ENCODE assay signal across 25 cellular contexts in genomic region chr9:27924502-27924901, GRCh38.
DNase-seq lines count a peak whose midpoint lies in the region; ATAC-seq and TF ChIP-seq lines count a peak whose summit lies in the region.
"Had no signal": no experiment of that assay in that cellular context is flagged by ENCODE, and none has a peak within 500 bp of the region (broad histone marks: within the 10 kb centered on the region; RNA-seq: fewer than 3 reads in every experiment).

No MANE protein-coding gene starts in this region.

- 39% methylated on average over 1 of the region's 1 CpG for WGBS in SK-N-SH (ENCODE audit: low lambda C conversion rate)

- H3K36me3 ChIP-seq in SK-N-SH (replicated peaks in 1 of 2; ENCODE audit: control insufficient read depth in 1 of 2, insufficient read depth in 2 of 2, low read length in 1 of 2): no peaks in the 10 kb centered on the region

- no peaks in the 10 kb centered on the region for H4K20me1 ChIP-seq in SK-N-SH (ENCODE audit: insufficient read depth)

- H3K9me3 ChIP-seq in SK-N-SH: no peaks in the 10 kb centered on the region

- no peak for TF ChIP-seq EP300 in SK-N-SH (IDR thresholded peaks at IDR 0.05; ENCODE audit: borderline replicate concordance in 1 of 2, low read depth in 1 of 2, low read length in 1 of 2)

- H3K9me2 ChIP-seq in SK-N-SH: no peaks in the 10 kb centered on the region

- H3K27me3 ChIP-seq in SK-N-SH (ENCODE audit: insufficient read depth): no peaks in the 10 kb centered on the region

- no peak for TF ChIP-seq CTCF in SK-N-SH (IDR thresholded peaks at IDR 0.05)

- no peak for TF ChIP-seq RAD21 in SK-N-SH (IDR thresholded peaks at IDR 0.05; ENCODE audit: low read length)

- no peaks in the 10 kb centered on the region for H3K79me2 ChIP-seq in SK-N-SH (ENCODE audit: insufficient read depth)

- CTCF ChIA-PET in SK-N-SH (lab: Yijun Ruan, JAX): no interaction called here

- peaks cover 0 to 9% of the 10 kb centered on the region in 2 experiments; a peak in 1 of 4 replicates for H3K4me1 ChIP-seq in SK-N-SH (ENCODE audit: control insufficient read depth in 1 of 2, insufficient read depth in 2 of 2, low read depth in 1 of 2, low read length in 1 of 2)

- no peak overlapping the region for H3K4me3 ChIP-seq in SK-N-SH (ENCODE audit: low read depth in 2 of 2, low read length in 1 of 2)

- no peaks in the 10 kb centered on the region for H3F3A ChIP-seq in SK-N-SH (replicated peaks; ENCODE audit: insufficient read depth)

- DNase-seq in SK-N-SH (no peak), SW 1271 (lab: John Stamatoyannopoulos, UW) (peak; percentile 10 to 13), kidney tubule cell (ENCODE audit: low spot score) (peak; percentile 46), DMS114 treated with DMSO at 0.1 percent for 48 hours (lab: John Stamatoyannopoulos, UW; ENCODE audit: unreplicated experiment) (no peak), NK-92 (lab: John Stamatoyannopoulos, UW; ENCODE audit: unreplicated experiment) (no peak), activated gamma-delta T cell (lab: John Stamatoyannopoulos, UW) (no peak)
- DNase-seq: CD8-positive, alpha-beta memory T cell; DMS153; DND-41; GOT3; HCEC 1CT; Karpas-422; NCI-H1105; NCI-H1436 treated with DMSO at 0.1 percent for 48 hours; NCI-H187 treated with DMSO at 0.1 percent for 48 hours; NCI-H524; NCI-H748 treated with DMSO at 0.1 percent for 48 hours; SHP77 treated with DMSO at 0.1 percent for 48 hours had no signal

- no peak overlapping the region for H3K4me2 ChIP-seq in SK-N-SH

- ATAC-seq in SK-N-SH treated with all-trans-retinoic acid at 6 μM for 48 hours (peak; percentile 51; the same call in 2 of the 3 replicates), HG03039 (IDR thresholded peaks at IDR 0.05; ENCODE audit: unreplicated experiment) (no peak)
- ATAC-seq: HepG2, Panc1 had no signal

- H3K27ac ChIP-seq in SK-N-SH (ENCODE audit: low read depth in 2 of 2, low read length in 1 of 2): no peak overlapping the region
- H3K27ac ChIP-seq: 22Rv1, C4-2B, RWPE1 had no signal

- H2AFZ ChIP-seq in SK-N-SH (ENCODE audit: low read depth): no peak overlapping the region

- POLR2A ChIA-PET in SK-N-SH (lab: Yijun Ruan, JAX): no interaction called here

- H3K9ac ChIP-seq in SK-N-SH: no peak overlapping the region

TF ChIP-seq in SK-N-SH treated with all-trans-retinoic acid at 6 μM for 48 hours, 23 proteins besides CTCF, POLR2A, EP300 and RAD21 (continues in another document):
- TF ChIP-seq ZC3H10 (CRISPR knock-in tag; IDR thresholded peaks at IDR 0.05) (no peak), RARB (CRISPR knock-in tag; IDR thresholded peaks at IDR 0.05) (no peak), TSHZ2 (CRISPR knock-in tag; IDR thresholded peaks at IDR 0.05) (no peak), BACH2 (CRISPR knock-in tag; IDR thresholded peaks at IDR 0.05; ENCODE audit: borderline replicate concordance) (no peak), ZNF70 (CRISPR knock-in tag; IDR thresholded peaks at IDR 0.05) (no peak), PATZ1 (CRISPR knock-in tag; IDR thresholded peaks at IDR 0.05; ENCODE audit: borderline replicate concordance) (no peak)

TF ChIP-seq in SK-N-SH, 30 proteins besides CTCF, POLR2A, EP300 and RAD21:
- TF ChIP-seq PBX3 (IDR thresholded peaks at IDR 0.05): no peak
- no peak for TF ChIP-seq EZH2phosphoT487 (IDR thresholded peaks at IDR 0.05; ENCODE audit: borderline replicate concordance, low read depth)
- TF ChIP-seq ZBTB33 (IDR thresholded peaks at IDR 0.05; ENCODE audit: borderline replicate concordance, low read depth): no peak
- TF ChIP-seq FOSL2 (IDR thresholded peaks at IDR 0.05; ENCODE audit: borderline replicate concordance, low read depth): no peak
- TF ChIP-seq GATA2 (CRISPR knock-in tag; IDR thresholded peaks at IDR 0.05): no peak
- no peak for TF ChIP-seq SMC3 (IDR thresholded peaks at IDR 0.05; ENCODE audit: low read depth, low read length)
- TF ChIP-seq IRF3 (IDR thresholded peaks at IDR 0.05; ENCODE audit: low read depth, low read length): no peak
- TF ChIP-seq RXRA (IDR thresholded peaks at IDR 0.05; ENCODE audit: borderline replicate concordance, low read depth): no peak
- TF ChIP-seq JUND (IDR thresholded peaks at IDR 0.05): no peak
- TF ChIP-seq TCF12 (IDR thresholded peaks at IDR 0.05): no peak
TF ChIP-seq in SK-N-SH: peak in this region for 0.

Comparison
In these comparisons a context has a peak if more than half of its experiments do, and no peak if none do; other contexts are left out.
1. DNase-seq: peak in SW 1271 (2 of 2) and kidney tubule cell (single experiment); none in SK-N-SH (single experiment), DMS114 treated with DMSO at 0.1 percent for 48 hours (single experiment), NK-92 (single experiment) and activated gamma-delta T cell (single experiment).